1 cellular context compared by ENCODE assay signal in the genomic region with DNA sequence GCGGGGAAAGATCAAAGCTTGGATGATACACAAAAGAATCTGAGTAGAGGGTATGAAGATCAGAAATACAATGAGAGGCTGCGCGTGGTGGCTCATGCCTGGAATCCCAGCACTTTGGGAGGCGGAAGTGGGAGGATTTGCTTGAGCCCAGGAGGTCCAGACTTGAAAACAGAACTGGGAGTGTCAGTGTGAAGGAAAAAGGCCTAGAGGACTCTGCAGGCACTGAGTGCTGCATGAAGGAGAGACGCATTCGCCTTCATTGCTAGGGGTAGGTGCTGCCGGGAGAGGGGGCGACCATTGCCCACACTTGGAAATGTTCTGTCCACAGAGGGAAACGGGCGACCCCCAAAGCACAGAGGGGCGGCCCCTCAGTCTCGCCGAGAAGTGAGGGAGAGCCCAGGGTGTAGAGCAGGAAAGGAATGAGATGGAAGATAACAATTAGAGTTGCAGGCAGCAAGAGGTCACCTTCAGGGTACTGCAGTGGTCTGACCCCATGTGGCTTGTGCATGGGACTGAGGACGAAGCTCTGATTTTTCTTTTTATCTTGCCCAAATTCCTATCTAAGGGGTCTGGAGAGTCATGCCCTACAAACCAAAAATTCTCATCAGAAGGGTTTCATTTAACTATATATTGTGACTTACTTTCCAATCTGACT.
TF ChIP-seq lines count a peak whose summit lies in the region.

No MANE protein-coding gene starts in this region.

TF ChIP-seq in K562, 482 proteins besides CTCF, POLR2A, EP300 and RAD21:
- 0 out of 4 replicates have a peak, but pooled peaks of 1 of the 2 experiments have one; percentile 6 for TF ChIP-seq RCOR1 (IDR thresholded peaks at IDR 0.05; ENCODE audit: borderline replicate concordance in 1 of 2, low read depth in 2 of 2, low read length in 2 of 2)
- no peak for TF ChIP-seq ZNF232 (CRISPR knock-in tag; IDR thresholded peaks at IDR 0.05)
- TF ChIP-seq TOE1 (IDR thresholded peaks at IDR 0.05; ENCODE audit: borderline replicate concordance): no peak
- TF ChIP-seq TOE1 (CRISPR knock-in tag; IDR thresholded peaks at IDR 0.05; ENCODE audit: borderline replicate concordance, low read depth): no peak
- peak; percentile 73 for TF ChIP-seq ESRRA (IDR thresholded peaks at IDR 0.05; ENCODE audit: borderline replicate concordance, low read depth)
- TF ChIP-seq, protein P1, sequence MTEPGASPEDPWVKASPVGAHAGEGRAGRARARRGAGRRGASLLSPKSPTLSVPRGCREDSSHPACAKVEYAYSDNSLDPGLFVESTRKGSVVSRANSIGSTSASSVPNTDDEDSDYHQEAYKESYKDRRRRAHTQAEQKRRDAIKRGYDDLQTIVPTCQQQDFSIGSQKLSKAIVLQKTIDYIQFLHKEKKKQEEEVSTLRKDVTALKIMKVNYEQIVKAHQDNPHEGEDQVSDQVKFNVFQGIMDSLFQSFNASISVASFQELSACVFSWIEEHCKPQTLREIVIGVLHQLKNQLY (CRISPR knock-in tag; conservative IDR thresholded peaks at IDR 0.05): no peak
- no peak for TF ChIP-seq ZBED1 (IDR thresholded peaks at IDR 0.05)
- TF ChIP-seq ZNF586 (CRISPR knock-in tag; conservative IDR thresholded peaks at IDR 0.05): no peak
- TF ChIP-seq, protein P2, sequence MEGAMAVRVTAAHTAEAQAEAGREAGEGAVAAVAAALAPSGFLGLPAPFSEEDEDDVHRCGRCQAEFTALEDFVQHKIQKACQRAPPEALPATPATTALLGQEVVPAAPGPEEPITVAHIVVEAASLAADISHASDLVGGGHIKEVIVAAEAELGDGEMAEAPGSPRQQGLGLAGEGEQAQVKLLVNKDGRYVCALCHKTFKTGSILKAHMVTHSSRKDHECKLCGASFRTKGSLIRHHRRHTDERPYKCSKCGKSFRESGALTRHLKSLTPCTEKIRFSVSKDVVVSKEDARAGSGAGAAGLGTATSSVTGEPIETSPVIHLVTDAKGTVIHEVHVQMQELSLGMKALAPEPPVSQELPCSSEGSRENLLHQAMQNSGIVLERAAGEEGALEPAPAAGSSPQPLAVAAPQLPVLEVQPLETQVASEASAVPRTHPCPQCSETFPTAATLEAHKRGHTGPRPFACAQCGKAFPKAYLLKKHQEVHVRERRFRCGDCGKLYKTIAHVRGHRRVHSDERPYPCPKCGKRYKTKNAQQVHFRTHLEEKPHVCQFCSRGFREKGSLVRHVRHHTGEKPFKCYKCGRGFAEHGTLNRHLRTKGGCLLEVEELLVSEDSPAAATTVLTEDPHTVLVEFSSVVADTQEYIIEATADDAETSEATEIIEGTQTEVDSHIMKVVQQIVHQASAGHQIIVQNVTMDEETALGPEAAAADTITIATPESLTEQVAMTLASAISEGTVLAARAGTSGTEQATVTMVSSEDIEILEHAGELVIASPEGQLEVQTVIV (CRISPR knock-in tag; IDR thresholded peaks at IDR 0.05; ENCODE audit: borderline replicate concordance): no peak
- TF ChIP-seq, protein P3, sequence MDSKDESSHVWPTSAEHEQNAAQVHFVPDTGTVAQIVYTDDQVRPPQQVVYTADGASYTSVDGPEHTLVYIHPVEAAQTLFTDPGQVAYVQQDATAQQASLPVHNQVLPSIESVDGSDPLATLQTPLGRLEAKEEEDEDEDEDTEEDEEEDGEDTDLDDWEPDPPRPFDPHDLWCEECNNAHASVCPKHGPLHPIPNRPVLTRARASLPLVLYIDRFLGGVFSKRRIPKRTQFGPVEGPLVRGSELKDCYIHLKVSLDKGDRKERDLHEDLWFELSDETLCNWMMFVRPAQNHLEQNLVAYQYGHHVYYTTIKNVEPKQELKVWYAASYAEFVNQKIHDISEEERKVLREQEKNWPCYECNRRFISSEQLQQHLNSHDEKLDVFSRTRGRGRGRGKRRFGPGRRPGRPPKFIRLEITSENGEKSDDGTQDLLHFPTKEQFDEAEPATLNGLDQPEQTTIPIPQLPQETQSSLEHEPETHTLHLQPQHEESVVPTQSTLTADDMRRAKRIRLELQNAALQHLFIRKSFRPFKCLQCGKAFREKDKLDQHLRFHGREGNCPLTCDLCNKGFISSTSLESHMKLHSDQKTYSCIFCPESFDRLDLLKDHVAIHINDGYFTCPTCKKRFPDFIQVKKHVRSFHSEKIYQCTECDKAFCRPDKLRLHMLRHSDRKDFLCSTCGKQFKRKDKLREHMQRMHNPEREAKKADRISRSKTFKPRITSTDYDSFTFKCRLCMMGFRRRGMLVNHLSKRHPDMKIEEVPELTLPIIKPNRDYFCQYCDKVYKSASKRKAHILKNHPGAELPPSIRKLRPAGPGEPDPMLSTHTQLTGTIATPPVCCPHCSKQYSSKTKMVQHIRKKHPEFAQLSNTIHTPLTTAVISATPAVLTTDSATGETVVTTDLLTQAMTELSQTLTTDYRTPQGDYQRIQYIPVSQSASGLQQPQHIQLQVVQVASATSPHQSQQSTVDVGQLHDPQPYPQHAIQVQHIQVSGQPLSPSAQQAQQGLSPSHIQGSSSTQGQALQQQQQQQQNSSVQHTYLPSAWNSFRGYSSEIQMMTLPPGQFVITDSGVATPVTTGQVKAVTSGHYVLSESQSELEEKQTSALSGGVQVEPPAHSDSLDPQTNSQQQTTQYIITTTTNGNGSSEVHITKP (IDR thresholded peaks at IDR 0.05; ENCODE audit: partially characterized antibody): peak; percentile 31
- no peak for TF ChIP-seq ZNF695 (CRISPR knock-in tag; IDR thresholded peaks at IDR 0.05)
- TF ChIP-seq ZNF263 (CRISPR knock-in tag; IDR thresholded peaks at IDR 0.05; ENCODE audit: borderline replicate concordance): no peak
- no peak for TF ChIP-seq GABPB1 (CRISPR knock-in tag; IDR thresholded peaks at IDR 0.05)
- no peak for TF ChIP-seq ZNF589 (CRISPR knock-in tag; IDR thresholded peaks at IDR 0.05; ENCODE audit: low read depth)
- TF ChIP-seq SMARCA4 (IDR thresholded peaks at IDR 0.05): no peak
